In the genomic region with DNA sequence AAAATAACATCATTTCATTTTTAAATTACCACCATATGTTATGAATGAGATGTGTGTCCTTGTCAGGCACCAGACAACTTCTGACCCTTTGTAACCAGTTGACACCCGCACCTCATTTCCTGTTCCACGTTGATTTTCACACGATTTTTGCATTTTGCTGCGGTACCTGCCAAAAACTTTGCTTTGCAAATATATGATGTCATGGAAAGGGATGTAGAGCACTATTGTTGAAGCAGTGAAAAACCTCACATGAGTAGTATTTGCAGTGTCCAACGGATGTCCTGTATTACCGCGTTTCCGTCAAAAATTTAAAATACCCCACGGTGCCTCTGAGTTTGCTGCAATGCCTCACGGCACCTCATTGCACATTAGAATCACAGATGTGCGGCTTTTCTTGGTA, we compare ENCODE assay signal across 11 cellular contexts.
DNase-seq lines count a peak whose midpoint lies in the region; ATAC-seq and TF ChIP-seq lines count a peak whose summit lies in the region.
"Had no signal": no experiment of that assay in that cellular context is flagged by ENCODE, and none has a peak within 500 bp of the region (broad histone marks: within the 10 kb centered on the region; RNA-seq: fewer than 3 reads in every experiment).

No MANE protein-coding gene starts in this region.

- ATAC-seq in GM19324 (IDR thresholded peaks at IDR 0.05; ENCODE audit: low FRiP score, unreplicated experiment) (peak; percentile 74), HG02759 (IDR thresholded peaks at IDR 0.05; ENCODE audit: unreplicated experiment) (peak; percentile 76), gastrocnemius medialis (peak; percentile 51 to 72)
- ATAC-seq in activated CD4-positive, alpha-beta T cell treated with anti-CD3 and anti-CD28 coated beads for 36 hours = no peak
- ATAC-seq: activated T-cell treated with anti-CD3 and anti-CD28 coated beads, Interleukin-2, amount 50 U/mL, for 4 hours had no signal

- H3K27me3 ChIP-seq in gastrocnemius medialis (no peaks in the 10 kb centered on the region), MG63 (no peaks in the 10 kb centered on the region)

- H3K4me3 Mint-ChIP-seq in IgD-negative memory B cell = peak overlapping the region; percentile 5 to 68 (median 51)
- H3K4me3 Mint-ChIP-seq in activated CD4-positive, alpha-beta T cell treated with anti-CD3 and anti-CD28 coated beads for 36 hours = no peak overlapping the region
- H3K4me3 Mint-ChIP-seq: activated T-cell treated with anti-CD3 and anti-CD28 coated beads, Interleukin-2, amount 50 U/mL, for 4 hours had no signal

- POLR2A ChIA-PET in activated CD4-positive, alpha-beta T cell treated with anti-CD3 and anti-CD28 coated beads for 36 hours (lab: Charles Lee) = interaction anchor here (0.6 kb wide), 1 partner anchor 44 kb away, joined by 3 read pairs; no protein-coding TSS in a partner anchor

- H3K36me3 ChIP-seq in gastrocnemius medialis = no peaks in the 10 kb centered on the region
- H3K36me3 ChIP-seq in MG63 = peaks cover 48% of the 10 kb centered on the region

- no peak for TF ChIP-seq POLR2A in gastrocnemius medialis (IDR thresholded peaks at IDR 0.05)

- no peaks in the 10 kb centered on the region for H3K9me3 ChIP-seq in gastrocnemius medialis
- no peaks in the 10 kb centered on the region for H3K9me3 ChIP-seq in MG63

- no peaks in the 10 kb centered on the region for H3K4me1 ChIP-seq in gastrocnemius medialis

- no peak overlapping the region for H3K4me3 ChIP-seq in gastrocnemius medialis
- H3K4me3 ChIP-seq in MG63 = no peak overlapping the region

- in situ Hi-C loops in gastrocnemius medialis (cut with MboI; ENCODE audit: low sequenced_read_pairs in 4 of 4) = no loop called here

- intact Hi-C loops in gastrocnemius medialis (cut with DNase I; ENCODE audit: low total_unique reads) = no loop called here
- intact Hi-C loops in activated CD4-positive, alpha-beta T cell treated with anti-CD3 and anti-CD28 coated beads for 36 hours (cut with DNase I, micrococcal nuclease) = no loop called here

- H3K27me3 Mint-ChIP-seq in IgD-negative memory B cell = no peaks in the 10 kb centered on the region
- H3K27me3 Mint-ChIP-seq in activated CD4-positive, alpha-beta T cell treated with anti-CD3 and anti-CD28 coated beads for 36 hours = no peaks in the 10 kb centered on the region

- peaks cover 4% of the 10 kb centered on the region for H3K36me3 Mint-ChIP-seq in IgD-negative memory B cell
- H3K36me3 Mint-ChIP-seq in activated CD4-positive, alpha-beta T cell treated with anti-CD3 and anti-CD28 coated beads for 36 hours (ENCODE audit: low read depth) = peaks cover 53% of the 10 kb centered on the region

- no peaks in the 10 kb centered on the region for H3K9me3 Mint-ChIP-seq in IgD-negative memory B cell
- no peaks in the 10 kb centered on the region for H3K9me3 Mint-ChIP-seq in activated CD4-positive, alpha-beta T cell treated with anti-CD3 and anti-CD28 coated beads for 36 hours (ENCODE audit: low read depth)
- H3K9me3 Mint-ChIP-seq: activated T-cell treated with anti-CD3 and anti-CD28 coated beads, Interleukin-2, amount 50 U/mL, for 4 hours had no signal

- DNase-seq in gastrocnemius medialis (no peak), SIG-M5 treated with dmso at 0.1 percent for 504 hours (lab: John Stamatoyannopoulos, UW; ENCODE audit: unreplicated experiment) (no peak), MG63 (no peak)
- no peak for DNase-seq in activated CD4-positive, alpha-beta T cell treated with anti-CD3 and anti-CD28 coated beads for 36 hours
- DNase-seq: activated T-cell treated with anti-CD3 and anti-CD28 coated beads, Interleukin-2, amount 50 U/mL, for 4 hours; HCEC 1CT; NCI-H82; substantia nigra had no signal

- H3K27ac ChIP-seq in gastrocnemius medialis = no peak overlapping the region

- CTCF ChIA-PET in activated CD4-positive, alpha-beta T cell treated with anti-CD3 and anti-CD28 coated beads for 36 hours (lab: Charles Lee) = no interaction called here

- H3K27ac Mint-ChIP-seq in IgD-negative memory B cell = peak overlapping the region in 2 of 3 donors; percentile 37 to 88
- no peak overlapping the region for H3K27ac Mint-ChIP-seq in activated CD4-positive, alpha-beta T cell treated with anti-CD3 and anti-CD28 coated beads for 36 hours

- no peak for TF ChIP-seq CTCF in gastrocnemius medialis (IDR thresholded peaks at IDR 0.05 in 4 of 5, conservative IDR thresholded peaks at IDR 0.05 in 1 of 5)

- peaks cover 14 to 29% (median 23%) of the 10 kb centered on the region in 3 donors for H3K4me1 Mint-ChIP-seq in IgD-negative memory B cell
- no peaks in the 10 kb centered on the region for H3K4me1 Mint-ChIP-seq in activated CD4-positive, alpha-beta T cell treated with anti-CD3 and anti-CD28 coated beads for 36 hours
